ENCODE assay signal across 13 cellular contexts in the genomic region with DNA sequence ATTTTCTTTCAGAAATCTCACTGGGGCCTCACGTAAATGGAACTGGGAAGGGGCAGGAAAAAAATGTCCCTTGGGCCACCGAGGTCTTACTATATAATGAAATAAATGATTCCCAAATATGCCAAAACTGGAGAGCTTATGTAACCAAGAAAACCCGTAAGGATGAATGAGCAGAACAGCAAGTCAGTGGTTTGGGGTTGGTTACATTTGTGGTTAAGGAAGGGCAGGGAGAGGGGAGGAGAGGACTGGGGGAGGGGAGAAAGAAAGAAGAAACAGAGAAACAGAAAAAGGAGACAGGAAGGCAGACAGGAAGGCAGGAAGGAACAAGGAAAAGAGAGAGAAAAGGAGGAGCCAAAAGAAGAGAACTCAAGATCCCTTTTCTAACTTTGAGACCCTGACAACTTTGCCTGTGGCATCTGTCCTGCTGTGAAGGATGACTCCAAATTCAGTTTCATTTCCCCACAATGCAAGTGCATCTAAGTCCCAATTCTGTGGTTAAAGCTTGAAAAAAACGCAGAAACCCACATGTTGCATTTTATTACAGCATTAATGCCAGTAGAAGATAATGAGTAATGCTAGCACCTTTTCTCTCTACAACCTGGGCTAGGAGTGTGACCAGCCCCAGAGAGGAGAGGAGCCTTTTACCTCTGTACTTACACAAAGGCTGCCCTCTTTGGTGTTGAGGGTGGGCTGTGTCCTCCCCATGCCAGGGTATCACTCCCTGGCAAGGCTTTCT. TPM values are rescaled to one million over a fixed set of nuclear protein-coding genes. Genes with fewer than 3 reads are reported as not detected.
DNase-seq lines count a peak whose midpoint lies in the region; ATAC-seq and TF ChIP-seq lines count a peak whose summit lies in the region.
"Had no signal": no experiment of that assay in that cellular context is flagged by ENCODE, and none has a peak within 500 bp of the region (broad histone marks: within the 10 kb centered on the region; RNA-seq: fewer than 3 reads in every experiment).

No MANE protein-coding gene starts in this region.

- intact Hi-C loops in ovary (cut with DNase I), result loop anchor here in 2 of 4 donors (5.0 to 10.0 kb wide), 3 partner anchors 280 to 295 kb away; no protein-coding TSS in a partner anchor

- no peak for ATAC-seq in GM19351 (IDR thresholded peaks at IDR 0.05; ENCODE audit: unreplicated experiment)
- ATAC-seq: gastroesophageal sphincter had no signal

- no peaks in the 10 kb centered on the region for H3K36me3 ChIP-seq in HUES64 (ENCODE audit: insufficient read depth, low read length)
- no peaks in the 10 kb centered on the region for H3K36me3 ChIP-seq in ovary
- H3K36me3 ChIP-seq: brain microvascular endothelial cell, gastroesophageal sphincter had no signal

- no peak for TF ChIP-seq CTCF in ovary (IDR thresholded peaks at IDR 0.05)

- H3K4me1 ChIP-seq in HUES64 (ENCODE audit: insufficient read depth, low read length), result peaks cover 11% of the 10 kb centered on the region
- H3K4me1 ChIP-seq in ovary (ENCODE audit: insufficient read depth), result no peaks in the 10 kb centered on the region

- H3K9me3 ChIP-seq in HUES64 (ENCODE audit: insufficient read depth, low read depth, low read length), result no peaks in the 10 kb centered on the region
- no peaks in the 10 kb centered on the region for H3K9me3 ChIP-seq in ovary
- H3K9me3 ChIP-seq: gastroesophageal sphincter had no signal

- H3K27ac ChIP-seq in HUES64 (ENCODE audit: low read depth, low read length), result no peak overlapping the region
- no peak overlapping the region for H3K27ac ChIP-seq in caudate nucleus (ENCODE audit: low read depth, low read length)
- H3K27ac ChIP-seq in ovary, result no peak overlapping the region
- H3K27ac ChIP-seq: brain microvascular endothelial cell, PC-9 had no signal

- DNase-seq in A172 (ENCODE audit: low spot score) (peak; percentile 4), SKM-1 treated with dmso at 0.1 percent for 144 hours (lab: John Stamatoyannopoulos, UW; ENCODE audit: unreplicated experiment) (peak; percentile 43), glomerular visceral epithelial cell (ENCODE audit: extremely low spot score) (peak; percentile 24), caudate nucleus (lab: John Stamatoyannopoulos, UW) (no peak), ovary (no peak), NCI-H524 (lab: John Stamatoyannopoulos, UW) (no peak)
- DNase-seq: brain microvascular endothelial cell, NCI-H1092 treated with DMSO at 0.1 percent for 48 hours, substantia nigra had no signal

- H3K4me3 ChIP-seq in HUES64 (ENCODE audit: low read length), result peak overlapping the region; percentile 50; the same call in 1 of the 2 replicates
- no peak overlapping the region for H3K4me3 ChIP-seq in ovary
- H3K4me3 ChIP-seq: gastroesophageal sphincter, PC-9 had no signal

- H3K9ac ChIP-seq in HUES64 (ENCODE audit: low read depth, low read length), result no peak overlapping the region

- no peak for TF ChIP-seq POLR2A in ovary (IDR thresholded peaks at IDR 0.05)

- TF ChIP-seq EP300 in ovary (IDR thresholded peaks at IDR 0.05), result no peak

- H3K27me3 ChIP-seq in HUES64 (ENCODE audit: insufficient read depth, low read length) (no peaks in the 10 kb centered on the region), ovary (no peaks in the 10 kb centered on the region)
- H3K27me3 ChIP-seq: brain microvascular endothelial cell, gastroesophageal sphincter had no signal

- 82% methylated on average over 4 of the region's 4 CpGs for WGBS in HUES64
- 83 to 87% (median 84%) methylated on average over 4 of the region's 4 CpGs for WGBS in ovary, 3 donors

RNA-seq across cellular contexts. Expression of gene ARMC2, which starts 10.8 kb away (rescaled TPM):
- 1.7 and 7.2 TPM in 2 replicates for total RNA-seq in A172 (2014; rRNA removed; shearing (Covaris generic))
- 3.1 TPM for polyA plus RNA-seq in HUES64 (2013, experiment 1 of 2)
- 3.9 TPM for polyA plus RNA-seq in HUES64 (2013, experiment 2 of 2)
- 10 to 100 TPM in 4 of 7 donors, 1 to 10 TPM in 3; 3.2 to 14.7 (median 10.3) TPM for total RNA-seq in ovary
- 1 to 10 TPM; 3.3 to 7.1 TPM for polyA plus RNA-seq in ovary

Comparison
In these comparisons a context has a peak if more than half of its experiments do, and no peak if none do; other contexts are left out.
1. DNase-seq: peak in A172 (single experiment), SKM-1 treated with dmso at 0.1 percent for 144 hours (single experiment) and glomerular visceral epithelial cell (single experiment); none in caudate nucleus (0 of 61), ovary (0 of 5) and NCI-H524 (0 of 2).